Comparison of ENCODE assay signal across 9 cellular contexts in the genomic region with DNA sequence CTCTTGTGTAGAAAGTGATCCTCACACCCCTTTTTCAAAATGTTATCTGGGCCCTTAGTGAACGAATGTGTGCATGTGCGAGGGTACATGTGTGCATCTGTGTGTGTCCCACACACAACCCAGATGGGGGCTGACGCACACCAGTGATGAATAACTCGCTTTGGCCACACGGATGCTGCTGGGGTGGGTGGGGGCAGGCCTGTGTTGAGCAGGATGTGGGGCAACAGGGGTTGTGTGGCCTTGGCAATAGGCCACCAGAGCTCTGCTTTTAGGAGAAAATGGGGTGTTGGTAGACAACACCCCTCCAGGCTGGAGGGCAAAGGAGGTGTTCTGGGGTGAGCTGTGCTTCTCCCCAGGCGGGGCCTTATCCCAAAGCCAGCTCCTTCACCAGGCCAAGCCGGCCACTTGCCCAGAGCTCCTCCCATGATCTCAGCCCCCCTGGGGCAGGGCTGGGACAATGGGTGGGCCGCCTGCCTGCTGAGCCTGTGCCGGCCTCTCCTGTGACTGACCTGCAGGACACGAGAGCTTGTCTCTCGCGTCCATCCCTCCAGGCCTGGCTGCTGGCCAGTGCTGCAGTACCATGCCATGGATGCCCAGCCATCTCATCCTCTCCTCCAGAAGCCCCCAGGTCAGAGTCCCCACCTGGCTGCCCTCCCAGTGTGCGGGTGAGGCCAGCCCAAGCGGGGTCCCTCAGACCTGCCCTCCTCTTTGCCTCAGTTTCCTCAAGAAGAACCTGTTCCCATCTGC. TPM values are rescaled to one million over a fixed set of nuclear protein-coding genes. Genes with fewer than 3 reads are reported as not detected.
DNase-seq lines count a peak whose midpoint lies in the region; ATAC-seq, FAIRE-seq and TF ChIP-seq lines count a peak whose summit lies in the region.
"Had no signal": no experiment of that assay in that cellular context is flagged by ENCODE, and none has a peak within 500 bp of the region (broad histone marks: within the 10 kb centered on the region; RNA-seq: fewer than 3 reads in every experiment).

No MANE protein-coding gene starts in this region.

- no peaks in the 10 kb centered on the region for H3K36me3 Mint-ChIP-seq in activated naive CD4-positive, alpha-beta T cell treated with anti-CD3 and anti-CD28 coated beads for 36 hours (ENCODE audit: low read depth)
- peaks cover 13% of the 10 kb centered on the region for H3K36me3 Mint-ChIP-seq in mesothelial cell of epicardium

- ATAC-seq in HG03378 (IDR thresholded peaks at IDR 0.05; ENCODE audit: unreplicated experiment) (no peak), GM18517 (IDR thresholded peaks at IDR 0.05; ENCODE audit: unreplicated experiment) (no peak)

- H3K4me1 Mint-ChIP-seq in activated naive CD4-positive, alpha-beta T cell treated with anti-CD3 and anti-CD28 coated beads for 36 hours (ENCODE audit: low read depth): peaks cover 39% of the 10 kb centered on the region
- peaks cover 60% of the 10 kb centered on the region for H3K4me1 Mint-ChIP-seq in mesothelial cell of epicardium

- no peak for DNase-seq in activated naive CD4-positive, alpha-beta T cell treated with anti-CD3 and anti-CD28 coated beads for 36 hours
- no peak for DNase-seq in activated naive CD4-positive, alpha-beta T cell (lab: John Stamatoyannopoulos, UW)
- DNase-seq in bronchial epithelial cell (ENCODE audit: low read depth) (no peak), mesothelial cell of epicardium (ENCODE audit: low spot score in 2 of 2, unreplicated experiment in 2 of 2) (no peak), uterus (peak in 1 of 2 donors; percentile 56)
- DNase-seq in stimulated activated CD4-positive, alpha-beta T cell treated with anti-CD3 and anti-CD28 coated beads, Interleukin-2, amount 100 ng/mL, for 24 hours: no peak
- DNase-seq: NCI-H1417 treated with DMSO at 0.1 percent for 48 hours had no signal

- H3K9me3 ChIP-seq in uterus: no peaks in the 10 kb centered on the region

- no peak overlapping the region for H3K27ac Mint-ChIP-seq in activated naive CD4-positive, alpha-beta T cell treated with anti-CD3 and anti-CD28 coated beads for 36 hours
- peak overlapping the region; percentile 61 for H3K27ac Mint-ChIP-seq in mesothelial cell of epicardium

- H3K4me1 ChIP-seq in uterus: peaks cover 0 to 17% of the 10 kb centered on the region in 2 donors

- TF ChIP-seq CTCF in bronchial epithelial cell (IDR thresholded peaks at IDR 0.05; ENCODE audit: insufficient read depth, low read length, severe bottlenecking) (no peak), mesothelial cell of epicardium (IDR thresholded peaks at IDR 0.05; ENCODE audit: unreplicated experiment) (no peak), uterus (IDR thresholded peaks at IDR 0.05) (no peak)

- CTCF ChIA-PET in activated naive CD4-positive, alpha-beta T cell treated with anti-CD3 and anti-CD28 coated beads for 36 hours (lab: Charles Lee): interaction anchor here (0.7 to 2.3 kb wide), 4 partner anchors 14 to 81 kb away, joined by 3 to 9 read pairs (median 4); no protein-coding TSS in a partner anchor

- H3K27ac ChIP-seq in uterus: peak overlapping the region; percentile 82 to 86

- peaks cover 2% of the 10 kb centered on the region for H3K27me3 Mint-ChIP-seq in activated naive CD4-positive, alpha-beta T cell treated with anti-CD3 and anti-CD28 coated beads for 36 hours (ENCODE audit: low read depth)
- no peaks in the 10 kb centered on the region for H3K27me3 Mint-ChIP-seq in mesothelial cell of epicardium (ENCODE audit: low read depth)

- peak overlapping the region; percentile 70 for H3K4me3 ChIP-seq in bronchial epithelial cell (ENCODE audit: low read depth, low read length)
- H3K4me3 ChIP-seq in uterus: peak overlapping the region; percentile 54 to 90

- H3K27me3 ChIP-seq in bronchial epithelial cell (ENCODE audit: control insufficient read depth, insufficient read depth, low read length): no peaks in the 10 kb centered on the region
- no peaks in the 10 kb centered on the region for H3K27me3 ChIP-seq in uterus

- no peaks in the 10 kb centered on the region for H3K9me3 Mint-ChIP-seq in activated naive CD4-positive, alpha-beta T cell treated with anti-CD3 and anti-CD28 coated beads for 36 hours
- H3K9me3 Mint-ChIP-seq in mesothelial cell of epicardium: no peaks in the 10 kb centered on the region

- peak overlapping the region; percentile 28 for H3K4me3 Mint-ChIP-seq in activated naive CD4-positive, alpha-beta T cell treated with anti-CD3 and anti-CD28 coated beads for 36 hours
- peak overlapping the region; percentile 80 for H3K4me3 Mint-ChIP-seq in mesothelial cell of epicardium

- intact Hi-C loops in activated naive CD4-positive, alpha-beta T cell treated with anti-CD3 and anti-CD28 coated beads for 36 hours (cut with micrococcal nuclease): no loop called here
- intact Hi-C loops in uterus (cut with DNase I; ENCODE audit: low total_unique reads): no loop called here

- FAIRE-seq in bronchial epithelial cell (lab: Jason Lieb, UNC): no peak

- TF ChIP-seq POLR2A in uterus (IDR thresholded peaks at IDR 0.05): no peak

- H3K36me3 ChIP-seq in bronchial epithelial cell (ENCODE audit: control insufficient read depth, insufficient read depth, low read length) (peaks cover 26% of the 10 kb centered on the region), uterus (no peaks in the 10 kb centered on the region)

RNA-seq across cellular contexts. Expression of gene DBN1, which starts 1.7 kb away (rescaled TPM):
- total RNA-seq in activated naive CD4-positive, alpha-beta T cell treated with anti-CD3 and anti-CD28 coated beads for 36 hours: 10 to 100 TPM; 20.8 to 22.4 TPM
- 58.7 and 71.7 TPM in 2 replicates for total RNA-seq in bronchial epithelial cell
- 365 to 369 TPM (median 367 TPM) in 3 replicates for total RNA-seq in mesothelial cell of epicardium
- 100 to 1,000 TPM in 2 of 4 donors, 10 to 100 TPM in 2; 30.6 to 107 (median 82.7) TPM for total RNA-seq in uterus

RNA-seq across cellular contexts. Expression of gene PRR7, which starts 25.2 kb away (rescaled TPM):
- 1 to 10 TPM; 7.4 to 8.2 TPM for total RNA-seq in activated naive CD4-positive, alpha-beta T cell treated with anti-CD3 and anti-CD28 coated beads for 36 hours
- total RNA-seq in bronchial epithelial cell (3.1 and 5.0 TPM in 2 replicates), mesothelial cell of epicardium (5.3 to 5.9 TPM (median 5.7 TPM) in 3 replicates), uterus (1 to 10 TPM in 2 of 4 donors, not detected in 2; 1.9 to 3.0 TPM)

RNA-seq across cellular contexts. Expression of gene PDLIM7, which starts 25.6 kb away (rescaled TPM):
- total RNA-seq in activated naive CD4-positive, alpha-beta T cell treated with anti-CD3 and anti-CD28 coated beads for 36 hours: 10 to 100 TPM; 41.2 to 42.2 TPM
- total RNA-seq in bronchial epithelial cell (19.5 and 26.2 TPM in 2 replicates), mesothelial cell of epicardium (472 to 494 TPM (median 482 TPM) in 3 replicates), uterus (100 to 1,000 TPM; 102 to 543 (median 193) TPM)

RNA-seq across cellular contexts. Expression of gene DOK3, which starts 37.8 kb away (rescaled TPM):
- 1 to 10 TPM in 1 of 2 experiments, under 1 TPM in 1; 0.37 to 1.3 TPM for total RNA-seq in activated naive CD4-positive, alpha-beta T cell treated with anti-CD3 and anti-CD28 coated beads for 36 hours
- 0.53 and 1.4 TPM in 2 replicates for total RNA-seq in bronchial epithelial cell
- 4.7 to 7.8 TPM (median 5.8 TPM) in 3 replicates for total RNA-seq in mesothelial cell of epicardium
- total RNA-seq in uterus: 10 to 100 TPM in 1 of 4 donors, 1 to 10 TPM in 3; 3.6 to 20.0 (median 7.1) TPM

RNA-seq across cellular contexts. Expression of gene DDX41, which starts 45.0 kb away (rescaled TPM):
- 100 to 1,000 TPM; 142 to 147 TPM for total RNA-seq in activated naive CD4-positive, alpha-beta T cell treated with anti-CD3 and anti-CD28 coated beads for 36 hours
- 108 and 250 TPM in 2 replicates for total RNA-seq in bronchial epithelial cell
- total RNA-seq in mesothelial cell of epicardium: 91.2 to 101 TPM (median 95.4 TPM) in 3 replicates
- 100 to 1,000 TPM in 2 of 4 donors, 10 to 100 TPM in 2; 61.0 to 146 (median 95.6) TPM for total RNA-seq in uterus
